ENCODE assay signal across 12 cellular contexts in genomic region chr11:8979365-8979764, GRCh38. TPM values are rescaled to one million over a fixed set of nuclear protein-coding genes. Genes with fewer than 3 reads are reported as not detected.
"Had no signal": no experiment of that assay in that cellular context is flagged by ENCODE, and none has a peak within 500 bp of the region (broad histone marks: within the 10 kb centered on the region; RNA-seq: fewer than 3 reads in every experiment).

No MANE protein-coding gene starts in this region.

RNA-seq across cellular contexts. Expression of gene NRIP3, which starts 24.4 kb away (rescaled TPM):
- total RNA-seq: OCI-LY7, PC-3 had no signal

RNA-seq across cellular contexts. Expression of gene ASCL3, which starts 36.5 kb away (rescaled TPM):
- total RNA-seq: OCI-LY7, PC-3, PC-9, Peyer's patch, Right ventricle myocardium inferior, Right ventricle myocardium superior, RPMI7951, SJCRH30, SJSA1, SK-MEL-5, T-cell had no signal
- polyA plus RNA-seq: SK-N-SH had no signal

RNA-seq across cellular contexts. Expression of gene C11orf16, which starts 46.6 kb away (rescaled TPM):
- total RNA-seq: OCI-LY7, PC-3, PC-9, Peyer's patch, Right ventricle myocardium inferior, Right ventricle myocardium superior, RPMI7951, SJCRH30, SJSA1, SK-MEL-5, T-cell had no signal
- polyA plus RNA-seq: SK-N-SH had no signal
